Comparison of ENCODE assay signal across 8 cellular contexts in genomic region chr11:61969838-61970452, GRCh38. TPM values are rescaled to one million over a fixed set of nuclear protein-coding genes. Genes with fewer than 3 reads are reported as not detected.
DNase-seq lines count a peak whose midpoint lies in the region; ATAC-seq, FAIRE-seq and TF ChIP-seq lines count a peak whose summit lies in the region.

No MANE protein-coding gene starts in this region.

- RAD21 ChIA-PET in GM12878 (lab: Charles Lee; ENCODE audit: unreplicated experiment): no interaction called here

- SMC1A ChIA-PET in GM12878 (lab: Charles Lee; ENCODE audit: uncharacterized antibody, unreplicated experiment): interaction anchor here (0.9 to 5.8 kb wide), 5 partner anchors 8 to 141 kb away, joined by 3 to 29 read pairs (median 4); partner anchors contain the start of gene FADS2

- TF ChIP-seq EP300 in GM12878 (IDR thresholded peaks at IDR 0.05; ENCODE audit: borderline replicate concordance in 1 of 2, control insufficient read depth in 1 of 2, low read depth in 2 of 2, low read length in 2 of 2): no peak

- no peak overlapping the region for H2AFZ ChIP-seq in GM12878 (ENCODE audit: control insufficient read depth, low read depth, low read length)

- WGBS in GM12878 (ENCODE audit: insufficient coverage, insufficient replicate concordance, low lambda C conversion rate, missing lambda C conversion rate): 100% methylated on average over 1 of the region's 1 CpG

- peaks cover 0 to 74% of the 10 kb centered on the region in 2 donors for H3K4me1 ChIP-seq in right atrium auricular region
- peaks cover 41% of the 10 kb centered on the region for H3K4me1 ChIP-seq in GM12878 (ENCODE audit: control insufficient read depth, insufficient read depth, low read length)

- intact Hi-C loops in left ventricle myocardium superior (cut with micrococcal nuclease) (no loop called here), GM12878 (cut with micrococcal nuclease; ENCODE audit: unreplicated experiment) (loop anchor here (1.0 to 5.0 kb wide), 5 partner anchors 34 to 173 kb away; partner anchors contain the start of genes FADS2 and INCENP)

- POLR2A ChIA-PET in GM12878 (lab: Charles Lee): interaction anchor here (0.6 to 2.7 kb wide), 5 partner anchors 52 to 212 kb away, joined by 3 to 15 read pairs (median 3); partner anchors contain the start of gene FADS2

- no TSS peak for BruUV-seq in GM12878 (replicated peaks; lab: Mats Ljungman, UMichigan)

- CTCF ChIA-PET in GM12878 (lab: Yijun Ruan, JAX): interaction anchor here (0.6 to 7.0 kb wide), 6 partner anchors 22 to 1947 kb away, joined by 3 to 49 read pairs (median 7); partner anchors contain the start of gene RCOR2

- H3K9ac ChIP-seq in GM12878 (ENCODE audit: control insufficient read depth, insufficient read depth, low read length): no peak overlapping the region

- in situ Hi-C loops in GM12878 (cut with MboI): no loop called here

- H3K27ac ChIP-seq in right atrium auricular region: peak overlapping the region; percentile 99 to 100
- peak overlapping the region; percentile 74; the same call in 1 of the 2 replicates for H3K27ac ChIP-seq in GM12878 (ENCODE audit: control insufficient read depth, insufficient read depth)

- no peak for TF ChIP-seq POLR2A in GM12878 (IDR thresholded peaks at IDR 0.05; ENCODE audit: low read depth, low read length)

- peaks cover 20% of the 10 kb centered on the region for H3K36me3 ChIP-seq in right atrium auricular region
- H3K36me3 ChIP-seq in GM12878 (ENCODE audit: control insufficient read depth in 2 of 2, insufficient read depth in 2 of 2, low read length in 1 of 2): peaks cover 1 to 8% of the 10 kb centered on the region in 2 experiments; a peak in 3 of 4 replicates

- peaks cover 31% of the 10 kb centered on the region for H3K79me2 ChIP-seq in GM12878 (ENCODE audit: control insufficient read depth, insufficient read depth, low read length)

- TF ChIP-seq CTCF in right atrium auricular region (IDR thresholded peaks at IDR 0.05) (no peak), GM12878 (IDR thresholded peaks at IDR 0.05 in 2 of 3, conservative IDR thresholded peaks at IDR 0.05 in 1 of 3; ENCODE audit: control insufficient read depth in 2 of 3, extremely low read depth in 1 of 3, insufficient read depth in 1 of 3, low read depth in 3 of 3, low read length in 3 of 3) (no peak)

- no peak overlapping the region for H3K4me3 ChIP-seq in right atrium auricular region
- H3K4me3 ChIP-seq in GM12878: no peak overlapping the region

- ATAC-seq in left ventricle myocardium superior (no peak), GM12878 (no peak), HG03439 (IDR thresholded peaks at IDR 0.05; ENCODE audit: unreplicated experiment) (no peak)

- H3K4me2 ChIP-seq in GM12878 (ENCODE audit: control insufficient read depth, insufficient read depth): no peak overlapping the region

- no peak for TF ChIP-seq RAD21 in GM12878 (IDR thresholded peaks at IDR 0.05; ENCODE audit: insufficient read depth, low read depth, low read length)

- H3K27me3 ChIP-seq in right atrium auricular region (no peaks in the 10 kb centered on the region), GM12878 (replicated peaks in 1 of 2; ENCODE audit: control insufficient read depth in 2 of 2, insufficient read depth in 2 of 2, low read length in 1 of 2) (no peaks in the 10 kb centered on the region)

- no peak for DNase-seq in right atrium auricular region (ENCODE audit: low spot score)
- DNase-seq in left ventricle myocardium superior: no peak
- DNase-seq in GM12878 (ENCODE audit: low read depth, low spot score): no peak
- peak; percentile 81 to 86 for DNase-seq in lung microvascular endothelial cell (ENCODE audit: low read depth in 2 of 2)
- no peak for DNase-seq in activated CD8-positive, alpha-beta memory T cell treated with anti-CD3 and anti-CD28 coated beads, Interleukin-2, amount 50 U/mL, for 4 hours
- DNase-seq in activated effector memory CD4-positive, alpha-beta T cell treated with Interleukin-2 at 50 U/mL for 16 hours: no peak
- DNase-seq in stimulated activated CD4-positive, alpha-beta T cell treated with anti-CD3 and anti-CD28 coated beads, Interleukin-4, amount 100 ng/mL, for 24 hours: no peak

- no peaks in the 10 kb centered on the region for H3K9me3 ChIP-seq in right atrium auricular region
- H3K9me3 ChIP-seq in GM12878 (replicated peaks; ENCODE audit: control insufficient read depth, insufficient read depth, low read length): no peaks in the 10 kb centered on the region

- peaks cover 2% of the 10 kb centered on the region; the same call in 1 of the 2 replicates for H4K20me1 ChIP-seq in GM12878 (ENCODE audit: control insufficient read depth, insufficient read depth)

- no peak for FAIRE-seq in GM12878 (lab: Jason Lieb, UNC)

TF ChIP-seq in GM12878, 131 proteins besides CTCF, POLR2A, EP300 and RAD21:
- TF ChIP-seq RUNX3 (IDR thresholded peaks at IDR 0.05; ENCODE audit: low read length): no peak
- no peak for TF ChIP-seq MTA3 (IDR thresholded peaks at IDR 0.05; ENCODE audit: borderline replicate concordance, low read length)
- peak; percentile 55; the same call in 1 of the 2 replicates for TF ChIP-seq ATF7 (IDR thresholded peaks at IDR 0.05; ENCODE audit: low read depth)
- TF ChIP-seq FOXM1 (IDR thresholded peaks at IDR 0.05; ENCODE audit: low read depth, low read length): no peak

RNA-seq across cellular contexts. Expression of gene FTH1, which starts 2.5 kb away (rescaled TPM):
- total RNA-seq in right atrium auricular region (1,000 to 10,000 TPM; 2,265 to 2,787 TPM), left ventricle myocardium superior (2,305 TPM), GM12878 (2014; rRNA removed) (320 and 399 TPM in 2 replicates), GM12878 (2014; rRNA removed; fragmentation: Illumina TruSeq; extraction: Trizol) (578 and 593 TPM in 2 replicates), GM12878 (2021) (1,394 and 1,396 TPM in 2 replicates), lung microvascular endothelial cell (345 and 436 TPM in 2 replicates)
- 115 and 127 TPM in 2 replicates for total RNA-seq in GM12878 (2013; cell fraction: nucleolus; rRNA removed)
- polyA plus RNA-seq in GM12878 (2011; ENCODE audit: low read depth): 1,541 TPM
- polyA plus RNA-seq in GM12878 (2011; rRNA removed) (264 and 289 TPM in 2 replicates), GM12878 (2014; fragmentation: Illumina TruSeq; extraction: Trizol) (1,926 and 2,341 TPM in 2 replicates), GM12878 (2014; fragmentation: Nextera tagmentation; extraction: Ambion mirVana) (100 to 1,000 TPM; 295 to 816 TPM), GM12878 (2014; rRNA removed) (1,103 and 1,222 TPM in 2 replicates), GM12878 (2016; fragmentation: Nextera tagmentation; extraction: Ambion mirVana) (1,000 to 10,000 TPM; 3,902 to 4,154 TPM)
- 284 and 460 TPM in 2 replicates for polyA plus RNA-seq in GM12878 (2011; cell fraction: cytosol; rRNA removed)
- 213 and 242 TPM in 2 replicates for polyA plus RNA-seq in GM12878 (2011; cell fraction: nucleus; rRNA removed)
- polyA plus RNA-seq in GM12878 (2012): 1,271 and 1,848 TPM in 2 replicates
- polyA minus RNA-seq in GM12878 (2011; rRNA and poly(A)+ RNA removed): 295 and 348 TPM in 2 replicates
- 295 and 305 TPM in 2 replicates for polyA minus RNA-seq in GM12878 (2011; cell fraction: cytosol; rRNA and poly(A)+ RNA removed)
- 59.0 and 79.8 TPM in 2 replicates for polyA minus RNA-seq in GM12878 (2011; cell fraction: nucleus; rRNA and poly(A)+ RNA removed)

RNA-seq across cellular contexts. Expression of gene BEST1, which starts 19.8 kb away (rescaled TPM):
- total RNA-seq in right atrium auricular region: 1 to 10 TPM; 1.3 to 4.7 TPM
- 1.1 TPM for total RNA-seq in left ventricle myocardium superior
- 0.08 TPM in 1 of 2 replicates, not detected in the other for total RNA-seq in GM12878 (2013; cell fraction: nucleolus; rRNA removed)
- 0.06 TPM in 1 of 2 replicates, not detected in the other for total RNA-seq in GM12878 (2014; rRNA removed)
- 0.05 TPM in 1 of 2 replicates, not detected in the other for total RNA-seq in GM12878 (2014; rRNA removed; fragmentation: Illumina TruSeq; extraction: Trizol)
- total RNA-seq in GM12878 (2021): 0.08 and 0.13 TPM in 2 replicates
- polyA plus RNA-seq in GM12878 (2011; ENCODE audit: low read depth): 1.4 TPM
- 0.12 and 0.15 TPM in 2 replicates for polyA plus RNA-seq in GM12878 (2011; rRNA removed)
- polyA plus RNA-seq in GM12878 (2011; cell fraction: cytosol; rRNA removed): 0.13 and 0.18 TPM in 2 replicates
- polyA plus RNA-seq in GM12878 (2011; cell fraction: nucleus; rRNA removed): 0.38 and 1.1 TPM in 2 replicates
- polyA plus RNA-seq in GM12878 (2012): 1.7 and 2.0 TPM in 2 replicates
- polyA plus RNA-seq in GM12878 (2014; fragmentation: Illumina TruSeq; extraction: Trizol): 0.03 and 0.25 TPM in 2 replicates
- under 1 TPM; 0.34 to 0.44 TPM for polyA plus RNA-seq in GM12878 (2014; fragmentation: Nextera tagmentation; extraction: Ambion mirVana)
- 0.05 TPM in 1 of 2 replicates, not detected in the other for polyA plus RNA-seq in GM12878 (2014; rRNA removed)
- polyA plus RNA-seq in GM12878 (2016; fragmentation: Nextera tagmentation; extraction: Ambion mirVana): 1 to 10 TPM; 2.4 to 3.4 TPM
- polyA minus RNA-seq in GM12878 (2011; rRNA and poly(A)+ RNA removed): 0.15 TPM in 1 of 2 replicates, not detected in the other
- not detected in 2 replicates for polyA minus RNA-seq in GM12878 (2011; cell fraction: cytosol; rRNA and poly(A)+ RNA removed)
- polyA minus RNA-seq in GM12878 (2011; cell fraction: nucleus; rRNA and poly(A)+ RNA removed): 0.29 and 0.36 TPM in 2 replicates
- under 0.01 TPM in 1 of 2 replicates, not detected in the other for total RNA-seq in lung microvascular endothelial cell

RNA-seq across cellular contexts. Expression of gene RAB3IL1, which starts 52.6 kb away (rescaled TPM):
- total RNA-seq in right atrium auricular region (10 to 100 TPM in 1 of 2 donors, 1 to 10 TPM in 1; 4.3 to 16.8 TPM), left ventricle myocardium superior (11.1 TPM), GM12878 (2014; rRNA removed) (not detected in 2 replicates), GM12878 (2014; rRNA removed; fragmentation: Illumina TruSeq; extraction: Trizol) (not detected in 2 replicates), GM12878 (2021) (0.11 TPM in 1 of 2 replicates, not detected in the other), lung microvascular endothelial cell (2.4 and 10.7 TPM in 2 replicates)
- not detected in 2 replicates for total RNA-seq in GM12878 (2013; cell fraction: nucleolus; rRNA removed)
- polyA plus RNA-seq in GM12878 (2011; ENCODE audit: low read depth): not detected
- polyA plus RNA-seq in GM12878 (2011; rRNA removed) (not detected in 2 replicates), GM12878 (2014; fragmentation: Illumina TruSeq; extraction: Trizol) (not detected in 2 replicates), GM12878 (2014; fragmentation: Nextera tagmentation; extraction: Ambion mirVana) (not detected), GM12878 (2014; rRNA removed) (0.04 TPM in 1 of 2 replicates, not detected in the other), GM12878 (2016; fragmentation: Nextera tagmentation; extraction: Ambion mirVana) (not detected)
- polyA plus RNA-seq in GM12878 (2011; cell fraction: cytosol; rRNA removed): 0.04 TPM in 1 of 2 replicates, not detected in the other
- not detected in 2 replicates for polyA plus RNA-seq in GM12878 (2011; cell fraction: nucleus; rRNA removed)
- 0.07 TPM in 1 of 2 replicates, not detected in the other for polyA plus RNA-seq in GM12878 (2012)
- not detected in 2 replicates for polyA minus RNA-seq in GM12878 (2011; rRNA and poly(A)+ RNA removed)
- 1.1 TPM in 1 of 2 replicates, not detected in the other for polyA minus RNA-seq in GM12878 (2011; cell fraction: cytosol; rRNA and poly(A)+ RNA removed)
- polyA minus RNA-seq in GM12878 (2011; cell fraction: nucleus; rRNA and poly(A)+ RNA removed): not detected in 2 replicates

Comparison
In these comparisons a context has a peak if more than half of its experiments do, and no peak if none do; other contexts are left out.
1. DNase-seq: peak in lung microvascular endothelial cell (2 of 2); none in right atrium auricular region (single experiment), left ventricle myocardium superior (single experiment), GM12878 (single experiment), activated CD8-positive, alpha-beta memory T cell treated with anti-CD3 and anti-CD28 coated beads, Interleukin-2, amount 50 U/mL, for 4 hours (single experiment), activated effector memory CD4-positive, alpha-beta T cell treated with Interleukin-2 at 50 U/mL for 16 hours (single experiment) and stimulated activated CD4-positive, alpha-beta T cell treated with anti-CD3 and anti-CD28 coated beads, Interleukin-4, amount 100 ng/mL, for 24 hours (single experiment).